23 cellular contexts compared by ENCODE assay signal in genomic region chr2:14480906-14481305, GRCh38.
A peak's percentile ranks its signal among the peaks of the same experiment; 100 is the strongest.
DNase-seq lines count a peak whose midpoint lies in the region; ATAC-seq, FAIRE-seq and TF ChIP-seq lines count a peak whose summit lies in the region.
"Had no signal": no experiment of that assay in that cellular context is flagged by ENCODE, and none has a peak within 500 bp of the region (broad histone marks: within the 10 kb centered on the region; RNA-seq: fewer than 3 reads in every experiment).

No MANE protein-coding gene starts in this region.

- intact Hi-C loops in OCI-LY7 (cut with micrococcal nuclease; ENCODE audit: unreplicated experiment): no loop called here

- H2AFZ ChIP-seq in OCI-LY7 (ENCODE audit: low read length): no peak overlapping the region

- no peak overlapping the region for H3K4me2 ChIP-seq in OCI-LY7 (ENCODE audit: low read length)
- H3K4me2 ChIP-seq: SK-N-SH had no signal

- H3K79me2 ChIP-seq in OCI-LY7 (ENCODE audit: insufficient read depth, low read depth, low read length): no peaks in the 10 kb centered on the region

- TF ChIP-seq CTCF in 22Rv1 (IDR thresholded peaks at IDR 0.05): peak; percentile 62
- TF ChIP-seq CTCF in D721Med (IDR thresholded peaks at IDR 0.05; ENCODE audit: insufficient read depth, missing control alignments): peak; percentile 13
- 0 out of 2 replicates have a peak, but pooled peaks have one; percentile 17 for TF ChIP-seq CTCF in OCI-LY7 (conservative IDR thresholded peaks at IDR 0.05; ENCODE audit: low read length)
- TF ChIP-seq CTCF in bronchial epithelial cell (IDR thresholded peaks at IDR 0.05; ENCODE audit: insufficient read depth, low read length, severe bottlenecking): peak; percentile 13

- H3K36me3 ChIP-seq in OCI-LY7 (ENCODE audit: insufficient read depth, low read length): no peaks in the 10 kb centered on the region
- H3K36me3 ChIP-seq in bronchial epithelial cell (ENCODE audit: control insufficient read depth, insufficient read depth, low read length): no peaks in the 10 kb centered on the region
- H3K36me3 ChIP-seq: HAP-1 had no signal

- no TSS peak for BruUV-seq in OCI-LY7 (replicated peaks; lab: Mats Ljungman, UMichigan)

- H3K4me3 ChIP-seq in OCI-LY7 (ENCODE audit: low read depth, low read length, poor library complexity, severe bottlenecking) (no peak overlapping the region), bronchial epithelial cell (ENCODE audit: low read depth, low read length) (no peak overlapping the region)
- H3K4me3 ChIP-seq: HAP-1 had no signal

- no peaks in the 10 kb centered on the region for H3K27me3 ChIP-seq in bronchial epithelial cell (ENCODE audit: control insufficient read depth, insufficient read depth, low read length)

- H3K9me3 ChIP-seq in OCI-LY7 (ENCODE audit: low read length): no peaks in the 10 kb centered on the region
- H3K9me3 ChIP-seq: HAP-1, SK-N-SH had no signal

- DNase-seq in D721Med (ENCODE audit: insufficient read length, low spot score) (no peak), OCI-LY7 (ENCODE audit: low spot score) (no peak), bronchial epithelial cell (ENCODE audit: low read depth) (no peak), COR-L47 (lab: John Stamatoyannopoulos, UW) (no peak), HCEC 1CT (no peak)
- DNase-seq: C1 segment of cervical spinal cord; CD8-positive, alpha-beta T cell; GOT3; MV-4-11; NCI-H1105; NCI-H1436 treated with DMSO at 0.1 percent for 48 hours; NCI-H187 treated with DMSO at 0.1 percent for 48 hours; NCI-H2227 treated with DMSO at 0.1 percent for 48 hours; NCI-H510A; NCI-H82; OCI-M1; SK-N-SH; SW 1271; T-helper 9 cell had no signal

- CTCF ChIA-PET in OCI-LY7 (lab: Charles Lee; ENCODE audit: unreplicated experiment): no interaction called here

- no peak for FAIRE-seq in D721Med (lab: Jason Lieb, UNC)
- no peak for FAIRE-seq in bronchial epithelial cell (lab: Jason Lieb, UNC)
- FAIRE-seq: GM18507 had no signal

- no peaks in the 10 kb centered on the region for H4K20me1 ChIP-seq in OCI-LY7 (ENCODE audit: insufficient read depth, low read length)

- ATAC-seq in HG03045 (IDR thresholded peaks at IDR 0.05; ENCODE audit: unreplicated experiment): no peak
- ATAC-seq: CD8-positive, alpha-beta T cell had no signal

- no peaks in the 10 kb centered on the region for H3K9me2 ChIP-seq in OCI-LY7 (ENCODE audit: insufficient read depth, low read length)
- H3K9me2 ChIP-seq: SK-N-SH had no signal

- H3K27ac ChIP-seq in 22Rv1: peak overlapping the region; percentile 55
- no peak overlapping the region for H3K27ac ChIP-seq in OCI-LY7 (ENCODE audit: low read depth, low read length, poor library complexity, severe bottlenecking)

- H3K4me1 ChIP-seq in OCI-LY7 (ENCODE audit: insufficient read depth, low read length, poor library complexity, severe bottlenecking): no peaks in the 10 kb centered on the region
- H3K4me1 ChIP-seq: HAP-1 had no signal

- POLR2A ChIA-PET in OCI-LY7 (lab: Charles Lee): no interaction called here
